Comparison of ENCODE assay signal across 8 cellular contexts in genomic region chr2:223779877-223780276, GRCh38. TPM values are rescaled to one million over a fixed set of nuclear protein-coding genes. Genes with fewer than 3 reads are reported as not detected.
DNase-seq lines count a peak whose midpoint lies in the region; ATAC-seq and TF ChIP-seq lines count a peak whose summit lies in the region.

No MANE protein-coding gene starts in this region.

- no peaks in the 10 kb centered on the region for H4K20me1 ChIP-seq in Loucy (ENCODE audit: insufficient read depth, low read length, poor library complexity, severe bottlenecking)

- H3K9me3 ChIP-seq in Loucy (ENCODE audit: insufficient read depth, low read depth, low read length), result no peaks in the 10 kb centered on the region

- H3K36me3 ChIP-seq in Loucy (ENCODE audit: insufficient read depth, low read length), result no peaks in the 10 kb centered on the region

- no peaks in the 10 kb centered on the region for H3K36me3 Mint-ChIP-seq in activated CD4-positive, alpha-beta T cell treated with anti-CD3 and anti-CD28 coated beads, Interleukin-2, amount 10 ng/mL, durations not matched to agents 24 days and 14 days (ENCODE audit: low read depth)

- H3K9ac ChIP-seq in Loucy (ENCODE audit: low read depth, low read length, poor library complexity, severe bottlenecking), result no peak overlapping the region

- no peaks in the 10 kb centered on the region for H3K9me3 Mint-ChIP-seq in activated CD4-positive, alpha-beta T cell treated with anti-CD3 and anti-CD28 coated beads, Interleukin-2, amount 10 ng/mL, durations not matched to agents 24 days and 14 days

- no peaks in the 10 kb centered on the region for H3K27me3 ChIP-seq in Loucy (ENCODE audit: insufficient read depth, low read length, poor library complexity, severe bottlenecking)

- H3K9me2 ChIP-seq in Loucy (replicated peaks; ENCODE audit: low read depth, low read length), result no peaks in the 10 kb centered on the region

- H3K4me3 ChIP-seq in Loucy (ENCODE audit: low read length, poor library complexity, severe bottlenecking), result no peak overlapping the region

- no peak overlapping the region for H2AFZ ChIP-seq in Loucy (ENCODE audit: low read length)

- DNase-seq in ELR (ENCODE audit: low read depth), result peak; percentile 78
- DNase-seq in activated CD4-positive, alpha-beta T cell treated with anti-CD3 and anti-CD28 coated beads, Interleukin-2, amount 10 ng/mL, durations not matched to agents 24 days and 14 days, result peak; percentile 80
- DNase-seq in fibroblast of peridontal ligament (ENCODE audit: extremely low read depth), result peak; percentile 48
- DNase-seq in stimulated activated CD4-positive, alpha-beta T cell treated with anti-CD3 and anti-CD28 coated beads, TNF-alpha, amount 100 ng/mL, for 48 hours (ENCODE audit: low read depth in 3 of 3), result peak in 2 of 3 donors; percentile 28 to 33
- DNase-seq in mucosa of gallbladder (ENCODE audit: low spot score), result no peak
- no peak for DNase-seq in retina

- intact Hi-C loops in activated CD4-positive, alpha-beta T cell treated with anti-CD3 and anti-CD28 coated beads, Interleukin-2, amount 10 ng/mL, durations not matched to agents 24 days and 14 days (cut with micrococcal nuclease), result no loop called here

- H3K79me2 ChIP-seq in Loucy (ENCODE audit: insufficient read depth, low read length), result no peaks in the 10 kb centered on the region

- no peaks in the 10 kb centered on the region for H3K27me3 Mint-ChIP-seq in activated CD4-positive, alpha-beta T cell treated with anti-CD3 and anti-CD28 coated beads, Interleukin-2, amount 10 ng/mL, durations not matched to agents 24 days and 14 days

- H3K4me2 ChIP-seq in Loucy (ENCODE audit: low read depth, low read length, poor library complexity, severe bottlenecking), result no peak overlapping the region

- no peak overlapping the region for H3K27ac Mint-ChIP-seq in activated CD4-positive, alpha-beta T cell treated with anti-CD3 and anti-CD28 coated beads, Interleukin-2, amount 10 ng/mL, durations not matched to agents 24 days and 14 days

- peak; percentile 76 for ATAC-seq in GM21717 (IDR thresholded peaks at IDR 0.05; ENCODE audit: unreplicated experiment)

- no peaks in the 10 kb centered on the region for H3K4me1 Mint-ChIP-seq in activated CD4-positive, alpha-beta T cell treated with anti-CD3 and anti-CD28 coated beads, Interleukin-2, amount 10 ng/mL, durations not matched to agents 24 days and 14 days

- TF ChIP-seq CTCF in Loucy (conservative IDR thresholded peaks at IDR 0.05; ENCODE audit: low read length), result peak; percentile 62

- no peaks in the 10 kb centered on the region for H3F3A ChIP-seq in Loucy (ENCODE audit: low read depth)

- no peaks in the 10 kb centered on the region for H3K4me1 ChIP-seq in Loucy (ENCODE audit: insufficient read depth, low read length, poor library complexity, severe bottlenecking)

- no peak overlapping the region for H3K4me3 Mint-ChIP-seq in activated CD4-positive, alpha-beta T cell treated with anti-CD3 and anti-CD28 coated beads, Interleukin-2, amount 10 ng/mL, durations not matched to agents 24 days and 14 days

RNA-seq across cellular contexts. Expression of gene AP1S3, which starts 57.5 kb away (rescaled TPM):
- 14.1 and 17.4 TPM in 2 replicates for total RNA-seq in activated CD4-positive, alpha-beta T cell treated with anti-CD3 and anti-CD28 coated beads, Interleukin-2, amount 10 ng/mL, durations not matched to agents 24 days and 14 days
- 43.3 TPM for total RNA-seq in mucosa of gallbladder

Comparison
In these comparisons a context has a peak if more than half of its experiments do, and no peak if none do; other contexts are left out.
1. DNase-seq: peak in ELR (single experiment), activated CD4-positive, alpha-beta T cell treated with anti-CD3 and anti-CD28 coated beads, Interleukin-2, amount 10 ng/mL, durations not matched to agents 24 days and 14 days (single experiment), fibroblast of peridontal ligament (single experiment) and stimulated activated CD4-positive, alpha-beta T cell treated with anti-CD3 and anti-CD28 coated beads, TNF-alpha, amount 100 ng/mL, for 48 hours (2 of 3); none in mucosa of gallbladder (single experiment) and retina (single experiment).